ENCODE assay signal across 9 cellular contexts in genomic region chr4:14771504-14772175, GRCh38.
"Had no signal": no experiment of that assay in that cellular context is flagged by ENCODE, and none has a peak within 500 bp of the region (broad histone marks: within the 10 kb centered on the region; RNA-seq: fewer than 3 reads in every experiment).

No MANE protein-coding gene starts in this region.

- H3K27me3 ChIP-seq: left lung, sigmoid colon had no signal

- H3K27ac ChIP-seq: left lung, sigmoid colon had no signal

- H3K36me3 ChIP-seq: left lung, sigmoid colon had no signal

- DNase-seq: activated effector memory CD4-positive, alpha-beta T cell treated with anti-CD3 and anti-CD28 coated beads, Interleukin-2, amount 50 U/mL, for 16 hours; activated T-cell treated with anti-CD3 and anti-CD28 coated beads, Interleukin-2, amount 50 U/mL, for 24 hours; glutamatergic neuron; left lung; nephron progenitor cell; sigmoid colon; stimulated activated CD4-positive, alpha-beta T cell treated with anti-CD3 and anti-CD28 coated beads, Interleukin-4, amount 100 ng/mL, for 1 hour; stimulated activated CD8-positive, alpha-beta memory T cell treated with anti-CD3 and anti-CD28 coated beads, Interleukin-4, amount 100 ng/mL, for 48 hours; stimulated activated naive CD8-positive, alpha-beta T cell treated with anti-CD3 and anti-CD28 coated beads, Interleukin-15, Interleukin-2, amounts not matched to agents 100 U/mL and 50 U/mL, for 24 hours had no signal

- H3K4me3 ChIP-seq: left lung, sigmoid colon had no signal

- H3K9me3 ChIP-seq: left lung had no signal

- H3K4me1 ChIP-seq: left lung had no signal
